Comparison of ENCODE assay signal across 17 cellular contexts in the genomic region with DNA sequence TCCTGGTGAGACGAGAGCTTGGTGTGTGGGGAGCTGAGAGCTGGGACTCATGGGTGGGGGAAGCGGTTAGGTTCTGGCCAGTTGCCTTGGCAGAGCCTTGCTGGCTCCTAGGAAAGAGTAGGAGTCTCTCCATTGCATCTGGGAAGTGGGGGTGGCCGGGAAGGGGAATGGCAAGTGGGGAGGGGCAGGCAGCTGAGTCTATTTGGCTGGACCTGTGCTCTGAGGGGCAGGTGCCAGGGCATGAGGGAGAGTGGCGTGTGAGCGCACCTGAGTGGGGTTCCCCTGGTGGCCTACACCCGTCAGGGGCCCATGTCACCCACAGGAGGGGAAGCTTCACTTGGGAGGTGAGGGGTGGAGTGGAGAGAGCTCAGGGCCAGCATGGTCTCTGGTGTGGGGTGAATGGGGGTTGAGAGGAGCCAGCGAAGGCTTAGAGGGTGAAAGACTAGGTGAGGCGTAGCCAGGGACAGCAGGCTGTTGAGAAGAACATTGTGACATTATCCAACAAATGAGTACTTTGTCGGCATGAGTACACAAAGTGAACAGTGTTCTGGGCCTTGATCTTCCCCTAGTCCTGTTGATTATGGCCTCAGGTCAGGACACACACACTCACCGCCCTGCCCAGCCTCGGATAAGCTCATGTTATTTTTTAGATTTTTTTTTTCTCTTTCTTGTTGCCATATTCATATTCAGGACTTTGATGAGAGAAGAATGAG. TPM values are rescaled to one million over a fixed set of nuclear protein-coding genes. Genes with fewer than 3 reads are reported as not detected.
DNase-seq lines count a peak whose midpoint lies in the region; ATAC-seq and TF ChIP-seq lines count a peak whose summit lies in the region.
"Had no signal": no experiment of that assay in that cellular context is flagged by ENCODE, and none has a peak within 500 bp of the region (broad histone marks: within the 10 kb centered on the region; RNA-seq: fewer than 3 reads in every experiment).

No MANE protein-coding gene starts in this region.

- H3K4me3 Mint-ChIP-seq in effector memory CD8-positive, alpha-beta T cell: no peak overlapping the region
- H3K4me3 Mint-ChIP-seq in neural crest cell (no peak overlapping the region), type B pancreatic cell (peak overlapping the region; percentile 85)
- H3K4me3 Mint-ChIP-seq: CD4-positive, alpha-beta memory T cell had no signal

- peaks cover 10 to 12% of the 10 kb centered on the region in 2 donors for H3K4me1 Mint-ChIP-seq in effector memory CD8-positive, alpha-beta T cell (ENCODE audit: low read depth in 2 of 2)
- H3K4me1 Mint-ChIP-seq in neural crest cell: peaks cover 18% of the 10 kb centered on the region
- H3K4me1 Mint-ChIP-seq in type B pancreatic cell (ENCODE audit: unreplicated experiment): peaks cover 44% of the 10 kb centered on the region

- TF ChIP-seq CTCF in right atrium auricular region (IDR thresholded peaks at IDR 0.05) (no peak), neural crest cell (conservative IDR thresholded peaks at IDR 0.05) (no peak), type B pancreatic cell (conservative IDR thresholded peaks at IDR 0.05) (no peak)

- no peaks in the 10 kb centered on the region for H3K27me3 Mint-ChIP-seq in effector memory CD8-positive, alpha-beta T cell
- H3K27me3 Mint-ChIP-seq in neural crest cell (ENCODE audit: low read depth) (no peaks in the 10 kb centered on the region), type B pancreatic cell (no peaks in the 10 kb centered on the region)
- H3K27me3 Mint-ChIP-seq: CD4-positive, alpha-beta memory T cell had no signal

- peak overlapping the region; percentile 79 to 81 for H3K27ac Mint-ChIP-seq in effector memory CD8-positive, alpha-beta T cell
- H3K27ac Mint-ChIP-seq in neural crest cell (ENCODE audit: unreplicated experiment) (peak overlapping the region; percentile 27), type B pancreatic cell (peak overlapping the region; percentile 98)

- no peaks in the 10 kb centered on the region for H3K9me3 ChIP-seq in right atrium auricular region

- H3K36me3 Mint-ChIP-seq in effector memory CD8-positive, alpha-beta T cell (ENCODE audit: insufficient read depth): peaks cover 32% of the 10 kb centered on the region
- H3K36me3 Mint-ChIP-seq in neural crest cell (ENCODE audit: low read depth): peaks cover 7% of the 10 kb centered on the region
- H3K36me3 Mint-ChIP-seq in type B pancreatic cell: peaks cover 38% of the 10 kb centered on the region

- no peaks in the 10 kb centered on the region for H3K9me3 Mint-ChIP-seq in effector memory CD8-positive, alpha-beta T cell
- no peaks in the 10 kb centered on the region for H3K9me3 Mint-ChIP-seq in neural crest cell
- H3K9me3 Mint-ChIP-seq in type B pancreatic cell: peaks cover 4% of the 10 kb centered on the region
- H3K9me3 Mint-ChIP-seq: CD4-positive, alpha-beta memory T cell had no signal

- peaks cover 0 to 23% of the 10 kb centered on the region in 2 donors for H3K4me1 ChIP-seq in right atrium auricular region

- ATAC-seq in left ventricle myocardium superior (peak; percentile 38), HG02852 (IDR thresholded peaks at IDR 0.05; ENCODE audit: unreplicated experiment) (no peak)
- ATAC-seq in effector memory CD8-positive, alpha-beta T cell (replicated peaks): no peak

- intact Hi-C loops in left ventricle myocardium superior (cut with micrococcal nuclease): no loop called here

- H3K27me3 ChIP-seq in right atrium auricular region: no peaks in the 10 kb centered on the region

- H3K27ac ChIP-seq in right atrium auricular region: peak overlapping the region in 1 of 2 donors; percentile 3

- DNase-seq in left ventricle myocardium superior: no peak
- no peak for DNase-seq in right atrium auricular region (ENCODE audit: low spot score)
- DNase-seq in effector memory CD8-positive, alpha-beta T cell: no peak
- no peak for DNase-seq in neural crest cell (ENCODE audit: low read depth, low spot score)
- DNase-seq in type B pancreatic cell (ENCODE audit: extremely low spot score, unreplicated experiment): no peak
- DNase-seq in activated CD8-positive, alpha-beta memory T cell treated with anti-CD3 and anti-CD28 coated beads, Interleukin-2, amount 50 U/mL, for 48 hours: no peak
- DNase-seq in NOMO-1 treated with dmso at 0.1 percent for 144 hours (lab: John Stamatoyannopoulos, UW; ENCODE audit: unreplicated experiment): no peak
- DNase-seq: activated CD4-positive, alpha-beta T cell treated with anti-CD3 and anti-CD28 coated beads for 4 hours; activated naive CD4-positive, alpha-beta T cell treated with anti-CD3 and anti-CD28 coated beads, Interleukin-2, amount 50 U/mL, for 16 hours; CD4-positive, alpha-beta memory T cell; DND-41; NCI-H1417 treated with DMSO at 0.1 percent for 48 hours; NCI-H2171; NCI-H748 treated with DMSO at 0.1 percent for 48 hours; stimulated activated CD4-positive, alpha-beta T cell treated with anti-CD3 and anti-CD28 coated beads, Interleukin-12 subunit alpha, Interleukin-12 subunit beta, amount 100 ng/mL, for 4 hours had no signal

- peaks cover 28% of the 10 kb centered on the region for H3K36me3 ChIP-seq in right atrium auricular region

- no peak overlapping the region for H3K4me3 ChIP-seq in right atrium auricular region
- H3K4me3 ChIP-seq: coronary artery had no signal

RNA-seq across cellular contexts. Expression of a gene that starts 59.8 kb away (rescaled TPM):
- total RNA-seq in left ventricle myocardium superior (20.5 TPM), right atrium auricular region (10 to 100 TPM; 14.7 to 18.6 TPM), neural crest cell (33.4 and 33.7 TPM in 2 replicates), type B pancreatic cell (ENCODE audit: low replicate concordance) (37.7 and 40.5 TPM in 2 replicates)

Comparison
In these comparisons a context has a peak if more than half of its experiments do, and no peak if none do; other contexts are left out.
1. H3K27ac Mint-ChIP-seq: peak in every context shown above with its lines; median percentile 98 in type B pancreatic cell; 80 in effector memory CD8-positive, alpha-beta T cell; 27 in neural crest cell.